Comparison of ENCODE assay signal across 17 cellular contexts in the genomic region with DNA sequence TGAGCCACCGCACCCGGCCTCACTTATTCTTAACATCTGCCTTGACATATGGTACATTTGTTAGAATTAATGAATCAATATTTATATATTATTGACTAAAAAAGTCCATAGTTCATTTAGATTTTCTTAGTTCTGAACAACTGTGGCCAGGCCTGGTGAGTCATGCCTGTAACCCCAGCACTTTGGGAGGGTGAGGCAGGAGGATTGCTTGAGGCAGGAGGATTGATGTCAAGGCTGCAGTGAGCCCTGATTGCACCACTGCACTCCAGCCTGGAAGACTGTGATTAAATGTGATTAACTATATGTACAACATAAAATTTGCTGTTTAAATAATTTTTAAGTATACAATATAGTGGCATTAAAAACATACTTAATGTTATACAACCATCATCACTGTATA. TPM values are rescaled to one million over a fixed set of nuclear protein-coding genes. Genes with fewer than 3 reads are reported as not detected.
DNase-seq lines count a peak whose midpoint lies in the region; ATAC-seq and TF ChIP-seq lines count a peak whose summit lies in the region.
"Had no signal": no experiment of that assay in that cellular context is flagged by ENCODE, and none has a peak within 500 bp of the region (broad histone marks: within the 10 kb centered on the region; RNA-seq: fewer than 3 reads in every experiment).

No MANE protein-coding gene starts in this region.

- WGBS in stomach, 5 donors: 32 to 92% (median 80%) methylated on average over 2 of the region's 2 CpGs

- no peak for TF ChIP-seq CTCF in Calu3 (IDR thresholded peaks at IDR 0.05; ENCODE audit: unreplicated experiment)
- no peak for TF ChIP-seq CTCF in astrocyte of the spinal cord (IDR thresholded peaks at IDR 0.05; ENCODE audit: low read depth, low read length)
- no peak for TF ChIP-seq CTCF in foreskin fibroblast (IDR thresholded peaks at IDR 0.05; ENCODE audit: low read depth, low read length)
- TF ChIP-seq CTCF in stomach (IDR thresholded peaks at IDR 0.05): no peak

- no TSS peak for BruUV-seq in Calu3 (replicated peaks; lab: Mats Ljungman, UMichigan)

- DNase-seq in Calu3 (peak; percentile 44), MG63 (peak; percentile 18), astrocyte of the spinal cord (ENCODE audit: low read depth, low spot score) (peak; percentile 12), foreskin fibroblast (peak; percentile 72 to 83), T-helper 17 cell (no peak), stomach (no peak)
- DNase-seq in stimulated activated CD4-positive, alpha-beta T cell treated with anti-CD3 and anti-CD28 coated beads, Interleukin-1b, Interleukin-23, amount 100 ng/mL, for 48 hours: no peak
- DNase-seq: ACHN; activated CD8-positive, alpha-beta memory T cell treated with anti-CD3 and anti-CD28 coated beads, Interleukin-2, amount 10 ng/mL, durations not matched to agents 7 days and 5 days; activated effector memory CD4-positive, alpha-beta T cell treated with Interleukin-2 at 50 U/mL for 16 hours; CD4-positive, alpha-beta memory T cell; right lobe of liver; stimulated activated CD4-positive, alpha-beta T cell treated with anti-CD3 and anti-CD28 coated beads, Interleukin-2, amount 100 ng/mL, for 24 hours; T-helper 1 cell; testis had no signal

- H3K4me3 ChIP-seq in MG63 (no peak overlapping the region), astrocyte of the spinal cord (ENCODE audit: low read depth, low read length) (no peak overlapping the region), foreskin fibroblast (ENCODE audit: low read depth in 1 of 2, low read length in 2 of 2) (no peak overlapping the region), stomach (no peak overlapping the region)
- H3K4me3 ChIP-seq: esophagus muscularis mucosa, right lobe of liver, testis had no signal

- intact Hi-C loops in Calu3 (cut with micrococcal nuclease; ENCODE audit: unreplicated experiment) (no loop called here), stomach (cut with DNase I; ENCODE audit: low total_unique reads) (no loop called here)

- no peak for TF ChIP-seq POLR2A in stomach (IDR thresholded peaks at IDR 0.05)

- H3K4me1 Mint-ChIP-seq in Calu3 (ENCODE audit: low read depth, unreplicated experiment): peaks cover 13% of the 10 kb centered on the region
- peaks cover 30% of the 10 kb centered on the region for H3K4me1 Mint-ChIP-seq in T-helper 17 cell

- H3K27me3 ChIP-seq in MG63 (no peaks in the 10 kb centered on the region), stomach (no peaks in the 10 kb centered on the region)
- H3K27me3 ChIP-seq: esophagus muscularis mucosa, right lobe of liver, testis had no signal

- no peak overlapping the region for H3K27ac Mint-ChIP-seq in Calu3 (ENCODE audit: unreplicated experiment)
- H3K27ac Mint-ChIP-seq in T-helper 17 cell: no peak overlapping the region
- H3K27ac Mint-ChIP-seq: activated CD8-positive, alpha-beta memory T cell treated with anti-CD3 and anti-CD28 coated beads, Interleukin-2, amount 10 ng/mL, durations not matched to agents 7 days and 5 days had no signal

- no peaks in the 10 kb centered on the region for H3K9me3 Mint-ChIP-seq in Calu3 (ENCODE audit: low read depth, unreplicated experiment)
- H3K9me3 Mint-ChIP-seq: CD4-positive, alpha-beta memory T cell had no signal

- ATAC-seq in T-helper 17 cell: no peak
- no peak for ATAC-seq in GM21717 (IDR thresholded peaks at IDR 0.05; ENCODE audit: unreplicated experiment)
- ATAC-seq: activated CD8-positive, alpha-beta memory T cell treated with anti-CD3 and anti-CD28 coated beads, Interleukin-2, amount 10 ng/mL, durations not matched to agents 7 days and 5 days had no signal

- no peak overlapping the region for H3K27ac ChIP-seq in stomach
- H3K27ac ChIP-seq: right lobe of liver, testis had no signal

- peaks cover 30 to 93% (median 68%) of the 10 kb centered on the region in 4 donors for H3K4me1 ChIP-seq in stomach

- TF ChIP-seq EP300 in stomach (IDR thresholded peaks at IDR 0.05): no peak

- H3K27me3 Mint-ChIP-seq in Calu3 (ENCODE audit: unreplicated experiment) (no peaks in the 10 kb centered on the region), T-helper 17 cell (no peaks in the 10 kb centered on the region)
- H3K27me3 Mint-ChIP-seq: activated CD8-positive, alpha-beta memory T cell treated with anti-CD3 and anti-CD28 coated beads, Interleukin-2, amount 10 ng/mL, durations not matched to agents 7 days and 5 days; CD4-positive, alpha-beta memory T cell had no signal

- H3K4me3 Mint-ChIP-seq in Calu3 (ENCODE audit: low read depth, unreplicated experiment) (no peak overlapping the region), T-helper 17 cell (no peak overlapping the region)
- H3K4me3 Mint-ChIP-seq: activated CD8-positive, alpha-beta memory T cell treated with anti-CD3 and anti-CD28 coated beads, Interleukin-2, amount 10 ng/mL, durations not matched to agents 7 days and 5 days had no signal

- H3K36me3 Mint-ChIP-seq in Calu3 (ENCODE audit: insufficient read depth, unreplicated experiment): no peaks in the 10 kb centered on the region
- no peaks in the 10 kb centered on the region for H3K36me3 Mint-ChIP-seq in T-helper 17 cell (ENCODE audit: low read depth)

- CTCF ChIA-PET in Calu3 (lab: Charles Lee): no interaction called here

- H3K9me3 ChIP-seq in MG63 (no peaks in the 10 kb centered on the region), T-helper 17 cell (ENCODE audit: control insufficient read depth, low read length, poor library complexity, severe bottlenecking) (no peaks in the 10 kb centered on the region), stomach (no peaks in the 10 kb centered on the region)
- H3K9me3 ChIP-seq: esophagus muscularis mucosa, right lobe of liver, testis had no signal

- in situ Hi-C loops in astrocyte of the spinal cord (cut with HindIII; ENCODE audit: low sequenced_read_pairs): no loop called here

- H3K36me3 ChIP-seq in MG63 (no peaks in the 10 kb centered on the region; the same call in 1 of the 2 replicates), stomach (peaks cover 0 to 5% (median 0%) of the 10 kb centered on the region in 4 donors)
- H3K36me3 ChIP-seq: esophagus muscularis mucosa, right lobe of liver had no signal

RNA-seq across cellular contexts. Expression of a gene that starts 5.6 kb away (rescaled TPM):
- total RNA-seq in Calu3 (2022): 18.5 and 26.6 TPM in 2 replicates
- total RNA-seq in MG63 (2014; rRNA removed; shearing (Covaris generic); ENCODE audit: low replicate concordance): 6.9 and 14.5 TPM in 2 replicates
- total RNA-seq in T-helper 17 cell: 10 to 100 TPM; 25.2 to 29.8 TPM
- 10 to 100 TPM; 18.8 to 55.5 (median 33.0) TPM for total RNA-seq in stomach
- polyA plus RNA-seq in stomach: 1 to 10 TPM; 4.7 to 8.9 (median 6.5) TPM

RNA-seq across cellular contexts. Expression of a gene that starts 52.1 kb away (rescaled TPM):
- 3.9 and 7.5 TPM in 2 replicates for total RNA-seq in Calu3 (2022)
- 8.6 and 10.3 TPM in 2 replicates for total RNA-seq in MG63 (2014; rRNA removed; shearing (Covaris generic); ENCODE audit: low replicate concordance)
- total RNA-seq in T-helper 17 cell: 1 to 10 TPM in 1 of 2 donors, under 1 TPM in 1; 0.55 to 1.2 TPM
- 10 to 100 TPM in 1 of 5 donors, 1 to 10 TPM in 1, under 1 TPM in 1, not detected in 2; 0.45 to 16.1 (median 5.5) TPM for total RNA-seq in stomach
- polyA plus RNA-seq in stomach: 1 to 10 TPM; 1.7 to 5.0 (median 2.4) TPM

Comparison
In these comparisons a context has a peak if more than half of its experiments do, and no peak if none do; other contexts are left out.
1. DNase-seq: peak in Calu3 (single experiment), MG63 (single experiment), astrocyte of the spinal cord (single experiment) and foreskin fibroblast (2 of 2); none in T-helper 17 cell (0 of 3), stomach (single experiment) and stimulated activated CD4-positive, alpha-beta T cell treated with anti-CD3 and anti-CD28 coated beads, Interleukin-1b, Interleukin-23, amount 100 ng/mL, for 48 hours (single experiment).